8 cellular contexts compared by ENCODE assay signal in the genomic region with DNA sequence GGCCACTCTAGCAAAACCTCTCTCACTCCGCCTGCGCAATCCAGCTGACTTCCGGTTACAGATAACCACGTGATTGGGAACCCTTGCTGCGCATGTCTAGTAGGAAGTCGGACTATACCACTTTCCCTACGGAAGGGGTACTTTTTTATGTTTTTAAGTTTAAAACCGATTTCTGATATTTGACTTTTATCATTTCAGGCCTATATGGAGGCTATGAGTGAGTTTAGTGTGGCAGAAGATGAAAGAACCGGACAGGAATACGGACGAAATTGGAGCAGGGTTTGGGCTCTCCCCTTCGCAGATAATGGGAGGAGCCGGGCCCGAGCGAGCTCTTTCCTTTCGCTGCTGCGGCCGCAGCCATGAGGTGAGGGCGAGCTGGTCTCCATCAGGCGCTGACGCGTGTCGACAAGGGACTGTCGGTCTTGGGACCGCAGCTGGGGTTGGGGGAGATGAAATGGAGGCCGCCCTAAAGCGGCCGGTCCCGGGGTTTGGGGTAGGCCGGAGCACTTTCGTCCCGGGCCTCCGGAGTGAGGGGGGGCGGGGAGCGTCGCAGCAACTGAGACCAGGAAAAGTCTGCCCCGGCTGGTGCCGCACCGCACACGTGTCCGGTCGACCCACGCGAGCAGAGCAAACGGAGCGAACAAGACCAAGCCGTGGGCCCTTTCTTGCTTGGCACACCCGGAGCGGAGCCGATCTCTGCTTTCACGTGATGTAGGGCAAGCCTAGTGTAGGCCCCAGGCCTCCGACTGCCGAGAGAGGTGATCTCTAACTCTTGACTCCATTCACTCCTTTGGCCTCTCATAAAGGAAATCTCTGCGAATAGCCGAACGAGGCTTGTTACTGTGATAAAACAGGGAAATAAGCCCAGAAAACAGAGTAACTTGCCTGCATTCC. TPM values are rescaled to one million over a fixed set of nuclear protein-coding genes. Genes with fewer than 3 reads are reported as not detected.
A peak's percentile ranks its signal among the peaks of the same experiment; 100 is the strongest.
DNase-seq lines count a peak whose midpoint lies in the region; ATAC-seq, FAIRE-seq and TF ChIP-seq lines count a peak whose summit lies in the region.

A gene (plus strand): TSS at position 298 of the 894 bp plus-strand sequence. CDS start 62 bp downstream, at position 360.

- ATAC-seq in GM19043 (IDR thresholded peaks at IDR 0.05; ENCODE audit: low read depth, unreplicated experiment) (peak; percentile 63), HG03439 (IDR thresholded peaks at IDR 0.05; ENCODE audit: unreplicated experiment) (peak; percentile 66)

- FAIRE-seq in kidney (lab: Jason Lieb, UNC) = peak; percentile 78

- no peaks in the 10 kb centered on the region for H3K9me3 ChIP-seq in kidney (ENCODE audit: control insufficient read depth in 1 of 2, low read length in 2 of 2)

- H3K4me3 ChIP-seq in kidney (ENCODE audit: low read length in 2 of 2) = peak within 1 kb of the TSS; percentile 96 to 98

- H3K27ac ChIP-seq in kidney (ENCODE audit: low read depth in 2 of 2, low read length in 2 of 2) = peak within 1 kb of the TSS; percentile 99 to 100

- H3K9ac ChIP-seq in kidney (ENCODE audit: low read length in 2 of 2) = peak within 1 kb of the TSS; percentile 89 to 95

- no peak for TF ChIP-seq CTCF in AG09319 (IDR thresholded peaks at IDR 0.05; ENCODE audit: low read depth, low read length)
- TF ChIP-seq CTCF in kidney (IDR thresholded peaks at IDR 0.05; ENCODE audit: borderline replicate concordance, extremely low read depth, insufficient read depth) = no peak

- DNase-seq in AG09319 (ENCODE audit: extremely low read depth, low read depth) (peak; percentile 85), NCI-H510A treated with DMSO at 0.1 percent for 48 hours (lab: John Stamatoyannopoulos, UW) (peak; percentile 95), cerebellum (ENCODE audit: low spot score) (peak; percentile 92), kidney (peak; percentile 95)
- peak; percentile 78 for DNase-seq in activated CD4-positive, alpha-beta T cell treated with anti-CD3 and anti-CD28 coated beads for 1 hour
- peak; percentile 64 to 70 for DNase-seq in stimulated activated CD4-positive, alpha-beta T cell treated with anti-CD3 and anti-CD28 coated beads, Interleukin-15, amount 100 ng/mL, for 1 hour (ENCODE audit: low read depth in 1 of 2, low spot score in 1 of 2)

- intact Hi-C loops in kidney (cut with DNase I) = no loop called here

- peaks cover 9 to 15% of the 10 kb centered on the region in 2 donors for H3K4me1 ChIP-seq in kidney (ENCODE audit: control insufficient read depth in 1 of 2, insufficient read depth in 1 of 2, low read depth in 1 of 2, low read length in 2 of 2)

- peaks cover 32 to 36% of the 10 kb centered on the region in 2 donors for H3K36me3 ChIP-seq in kidney (ENCODE audit: control insufficient read depth in 1 of 2, insufficient read depth in 2 of 2, low read length in 2 of 2)

RNA-seq across cellular contexts. Expression of the gene that starts here (rescaled TPM):
- total RNA-seq in cerebellum = 493 TPM
- 1,460 TPM for total RNA-seq in kidney
- 2,512 TPM for polyA plus RNA-seq in kidney (ENCODE audit: insufficient read depth, low read depth, low replicate concordance)

Comparison
In these comparisons a context has a peak if more than half of its experiments do, and no peak if none do; other contexts are left out.
1. Peak in every context shown above with its lines: DNase-seq, ATAC-seq, H3K4me3 ChIP-seq and H3K27ac ChIP-seq.